Comparison of ENCODE assay signal across 8 cellular contexts in the genomic region with DNA sequence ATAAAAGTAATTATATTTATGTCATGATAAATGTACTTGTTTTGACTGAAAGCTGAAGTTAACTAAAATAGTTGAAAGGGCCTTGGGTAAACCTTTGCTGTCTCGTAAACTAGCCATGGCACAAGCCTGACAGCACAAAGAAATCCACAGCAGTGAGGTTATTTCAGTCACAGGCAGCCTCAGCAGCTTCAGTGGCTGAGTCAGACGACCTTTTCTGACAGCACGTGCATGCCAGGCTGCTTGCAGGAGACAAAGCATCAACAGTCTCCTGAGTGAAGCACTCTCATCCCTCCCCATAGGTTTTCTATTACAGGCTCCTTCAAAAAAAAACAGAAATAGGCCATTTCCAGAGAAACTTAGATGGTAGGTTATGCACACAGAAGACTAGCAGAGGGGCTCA. TPM values are rescaled to one million over a fixed set of nuclear protein-coding genes. Genes with fewer than 3 reads are reported as not detected.
DNase-seq lines count a peak whose midpoint lies in the region; ATAC-seq and TF ChIP-seq lines count a peak whose summit lies in the region.

No MANE protein-coding gene starts in this region.

- no peaks in the 10 kb centered on the region for H3K9me3 ChIP-seq in psoas muscle

- peaks cover 0 to 4% of the 10 kb centered on the region in 2 donors for H3K36me3 ChIP-seq in psoas muscle (ENCODE audit: insufficient read depth in 1 of 2, low read depth in 1 of 2)

- intact Hi-C loops in psoas muscle (cut with DNase I), result loop anchor here in 1 of 2 donors (5.0 kb wide), 1 partner anchor 573 kb away; no protein-coding TSS in a partner anchor

- DNase-seq in HCEC 1CT, result peak; percentile 76
- peak; percentile 21 to 59 for DNase-seq in SHP77 (lab: John Stamatoyannopoulos, UW)
- DNase-seq in fibroblast of the conjunctiva (ENCODE audit: low read depth), result peak; percentile 71
- DNase-seq in psoas muscle, result peak; percentile 36 to 67
- no peak for DNase-seq in activated CD4-positive, CD25-positive, alpha-beta regulatory T cell treated with anti-CD3 and anti-CD28 coated beads, Interleukin-2, amount 50 U/mL, for 72 hours
- no peak for DNase-seq in GM19238 (ENCODE audit: insufficient read length, low spot score)

- H3K4me1 ChIP-seq in psoas muscle, result no peaks in the 10 kb centered on the region

- no peak for TF ChIP-seq CTCF in psoas muscle (IDR thresholded peaks at IDR 0.05)

- H3K27ac ChIP-seq in psoas muscle, result peak overlapping the region; percentile 56

- peak; percentile 93 to 100 (median 98) for ATAC-seq in psoas muscle
- ATAC-seq in GM21717 (IDR thresholded peaks at IDR 0.05; ENCODE audit: unreplicated experiment), result no peak
- no peak for ATAC-seq in HG03460 (IDR thresholded peaks at IDR 0.05; ENCODE audit: unreplicated experiment)

- no peaks in the 10 kb centered on the region for H3K27me3 ChIP-seq in psoas muscle (ENCODE audit: insufficient read depth in 3 of 3, low read length in 2 of 3)

- WGBS in psoas muscle, 3 donors, result 22 to 26% (median 23%) methylated on average over 3 of the region's 3 CpGs

- H3K4me3 ChIP-seq in psoas muscle, result no peak overlapping the region

RNA-seq across cellular contexts. Expression of gene OXCT1, which starts 34.6 kb away (rescaled TPM):
- total RNA-seq in psoas muscle, result 10 to 100 TPM; 10.7 to 22.1 (median 20.5) TPM
- polyA plus RNA-seq in psoas muscle, result 1 to 10 TPM; 5.5 to 7.1 (median 5.9) TPM

Comparison
In these comparisons a context has a peak if more than half of its experiments do, and no peak if none do; other contexts are left out.
1. DNase-seq: peak in HCEC 1CT (single experiment), SHP77 (2 of 2), fibroblast of the conjunctiva (single experiment) and psoas muscle (2 of 2); none in activated CD4-positive, CD25-positive, alpha-beta regulatory T cell treated with anti-CD3 and anti-CD28 coated beads, Interleukin-2, amount 50 U/mL, for 72 hours (single experiment) and GM19238 (single experiment).
2. ATAC-seq: peak in psoas muscle (4 of 4); none in GM21717 (single experiment) and HG03460 (single experiment).